In genomic region chr2:190916829-190917228, GRCh38 we compare ENCODE assay signal across 21 cellular contexts. TPM values are rescaled to one million over a fixed set of nuclear protein-coding genes. Genes with fewer than 3 reads are reported as not detected.
DNase-seq lines count a peak whose midpoint lies in the region; ATAC-seq and TF ChIP-seq lines count a peak whose summit lies in the region.
"Had no signal": no experiment of that assay in that cellular context is flagged by ENCODE, and none has a peak within 500 bp of the region (broad histone marks: within the 10 kb centered on the region; RNA-seq: fewer than 3 reads in every experiment).

No MANE protein-coding gene starts in this region.

- peaks cover 49% of the 10 kb centered on the region for H3K4me1 Mint-ChIP-seq in activated T-cell treated with anti-CD3 and anti-CD28 coated beads, Interleukin-2, amount 50 U/mL, for 72 hours (ENCODE audit: low read depth)
- H3K4me1 Mint-ChIP-seq in CD8-positive, alpha-beta T cell (ENCODE audit: low read depth): peaks cover 44% of the 10 kb centered on the region
- peaks cover 57% of the 10 kb centered on the region for H3K4me1 Mint-ChIP-seq in activated CD8-positive, alpha-beta T cell treated with anti-CD3 and anti-CD28 coated beads for 36 hours (ENCODE audit: low read depth)
- H3K4me1 Mint-ChIP-seq in natural killer cell: peaks cover 17 to 43% of the 10 kb centered on the region in 2 donors

- peaks cover 16 to 54% of the 10 kb centered on the region in 2 donors for H3K36me3 Mint-ChIP-seq in activated T-cell treated with anti-CD3 and anti-CD28 coated beads, Interleukin-2, amount 50 U/mL, for 72 hours (ENCODE audit: insufficient read depth in 2 of 2)
- peaks cover 71% of the 10 kb centered on the region for H3K36me3 Mint-ChIP-seq in CD8-positive, alpha-beta T cell
- peaks cover 60% of the 10 kb centered on the region for H3K36me3 Mint-ChIP-seq in activated CD8-positive, alpha-beta T cell treated with anti-CD3 and anti-CD28 coated beads for 36 hours (ENCODE audit: low read depth)
- H3K36me3 Mint-ChIP-seq in natural killer cell: no peaks in the 10 kb centered on the region

- no peaks in the 10 kb centered on the region for H3K27me3 ChIP-seq in CD8-positive, alpha-beta T cell (ENCODE audit: insufficient read depth, low read length)
- H3K27me3 ChIP-seq: SJCRH30 had no signal

- peaks cover 12% of the 10 kb centered on the region for H3K4me1 ChIP-seq in CD8-positive, alpha-beta T cell (ENCODE audit: insufficient read depth, low read length)
- H3K4me1 ChIP-seq: SJCRH30 had no signal

- POLR2A ChIA-PET in CD8-positive, alpha-beta T cell (lab: Charles Lee): interaction anchor here (1.4 kb wide), 1 partner anchor 34 kb away, joined by 3 read pairs; no protein-coding TSS in a partner anchor
- POLR2A ChIA-PET in activated CD8-positive, alpha-beta T cell treated with anti-CD3 and anti-CD28 coated beads for 36 hours (lab: Charles Lee): interaction anchor here (1.5 kb wide), 1 partner anchor 31 kb away, joined by 4 read pairs; no protein-coding TSS in a partner anchor

- peak in 1 of 2 donors; percentile 15 for DNase-seq in activated T-cell treated with anti-CD3 and anti-CD28 coated beads, Interleukin-2, amount 50 U/mL, for 72 hours
- DNase-seq in activated T-cell treated with anti-CD3 and anti-CD28 coated beads for 4 hours: no peak
- peak in 2 of 7 experiments; percentile 23 to 35 for DNase-seq in CD8-positive, alpha-beta T cell
- peak; percentile 49 for DNase-seq in activated CD8-positive, alpha-beta T cell treated with anti-CD3 and anti-CD28 coated beads for 36 hours
- DNase-seq in natural killer cell: no peak
- no peak for DNase-seq in RKO (ENCODE audit: low spot score)
- DNase-seq in DMS79 treated with DMSO at 0.1 percent for 48 hours (lab: John Stamatoyannopoulos, UW): no peak
- DNase-seq: AML-193, COR-L47, DMS 273 treated with DMSO at 0.1 percent for 48 hours, HCEC 1CT, NCI-H1092 treated with DMSO at 0.1 percent for 48 hours, NCI-H146, NCI-H2029 treated with DMSO at 0.1 percent for 48 hours, NCI-H2171, NCI-H526, PC-3, SJCRH30 had no signal

- intact Hi-C loops in CD8-positive, alpha-beta T cell (cut with DNase I, micrococcal nuclease): loop anchor here in 1 of 2 experiments (2.0 kb wide), 1 partner anchor 18 kb away; no protein-coding TSS in a partner anchor
- intact Hi-C loops in activated CD8-positive, alpha-beta T cell treated with anti-CD3 and anti-CD28 coated beads for 36 hours (cut with micrococcal nuclease): no loop called here
- intact Hi-C loops in natural killer cell (cut with micrococcal nuclease): no loop called here

- no peak overlapping the region for H3K4me3 ChIP-seq in CD8-positive, alpha-beta T cell (ENCODE audit: low read depth, low read length)
- H3K4me3 ChIP-seq: K562, SJCRH30 had no signal

- peaks cover 8% of the 10 kb centered on the region for H3K36me3 ChIP-seq in CD8-positive, alpha-beta T cell (ENCODE audit: insufficient read depth, low read length)

- no peak for TF ChIP-seq CTCF in CD8-positive, alpha-beta T cell (IDR thresholded peaks at IDR 0.05)
- TF ChIP-seq CTCF in activated CD8-positive, alpha-beta T cell treated with anti-CD3 and anti-CD28 coated beads for 36 hours (IDR thresholded peaks at IDR 0.05): no peak
- TF ChIP-seq CTCF in natural killer cell (IDR thresholded peaks at IDR 0.05): no peak

- no peaks in the 10 kb centered on the region for H3K27me3 Mint-ChIP-seq in activated T-cell treated with anti-CD3 and anti-CD28 coated beads, Interleukin-2, amount 50 U/mL, for 72 hours (ENCODE audit: low read depth)
- no peaks in the 10 kb centered on the region for H3K27me3 Mint-ChIP-seq in CD8-positive, alpha-beta T cell (ENCODE audit: low read depth)
- H3K27me3 Mint-ChIP-seq in activated CD8-positive, alpha-beta T cell treated with anti-CD3 and anti-CD28 coated beads for 36 hours: no peaks in the 10 kb centered on the region
- H3K27me3 Mint-ChIP-seq in natural killer cell (ENCODE audit: low read depth in 2 of 2): no peaks in the 10 kb centered on the region

- peak; percentile 42 to 63 for ATAC-seq in activated T-cell treated with anti-CD3 and anti-CD28 coated beads, Interleukin-2, amount 50 U/mL, for 72 hours (replicated peaks in 1 of 2)
- peak; percentile 71 for ATAC-seq in CD8-positive, alpha-beta T cell
- no peak for ATAC-seq in activated CD8-positive, alpha-beta T cell treated with anti-CD3 and anti-CD28 coated beads for 36 hours
- ATAC-seq in natural killer cell: no peak
- no peak for ATAC-seq in HG02642 (IDR thresholded peaks at IDR 0.05; ENCODE audit: poor library complexity, unreplicated experiment)
- ATAC-seq: K562, PC-3 had no signal

- no peaks in the 10 kb centered on the region for H3K9me3 Mint-ChIP-seq in activated T-cell treated with anti-CD3 and anti-CD28 coated beads, Interleukin-2, amount 50 U/mL, for 72 hours
- H3K9me3 Mint-ChIP-seq in CD8-positive, alpha-beta T cell: no peaks in the 10 kb centered on the region
- no peaks in the 10 kb centered on the region for H3K9me3 Mint-ChIP-seq in activated CD8-positive, alpha-beta T cell treated with anti-CD3 and anti-CD28 coated beads for 36 hours
- no peaks in the 10 kb centered on the region for H3K9me3 Mint-ChIP-seq in natural killer cell

- no peaks in the 10 kb centered on the region for H3K9me3 ChIP-seq in CD8-positive, alpha-beta T cell (ENCODE audit: low read length)
- H3K9me3 ChIP-seq: SJCRH30 had no signal

- H3K27ac ChIP-seq in CD8-positive, alpha-beta T cell (ENCODE audit: low read depth, low read length): no peak overlapping the region
- H3K27ac ChIP-seq: C4-2B, SJCRH30 had no signal

- CTCF ChIA-PET in CD8-positive, alpha-beta T cell (lab: Charles Lee): no interaction called here
- CTCF ChIA-PET in activated CD8-positive, alpha-beta T cell treated with anti-CD3 and anti-CD28 coated beads for 36 hours (lab: Charles Lee): no interaction called here

- H3K27ac Mint-ChIP-seq in activated T-cell treated with anti-CD3 and anti-CD28 coated beads, Interleukin-2, amount 50 U/mL, for 72 hours: peak overlapping the region; percentile 85
- H3K27ac Mint-ChIP-seq in CD8-positive, alpha-beta T cell: peak overlapping the region; percentile 49
- no peak overlapping the region for H3K27ac Mint-ChIP-seq in activated CD8-positive, alpha-beta T cell treated with anti-CD3 and anti-CD28 coated beads for 36 hours
- peak overlapping the region; percentile 21 to 35 for H3K27ac Mint-ChIP-seq in natural killer cell

- peak overlapping the region in 1 of 2 donors; percentile 3 for H3K4me3 Mint-ChIP-seq in activated T-cell treated with anti-CD3 and anti-CD28 coated beads, Interleukin-2, amount 50 U/mL, for 72 hours
- no peak overlapping the region for H3K4me3 Mint-ChIP-seq in CD8-positive, alpha-beta T cell
- H3K4me3 Mint-ChIP-seq in activated CD8-positive, alpha-beta T cell treated with anti-CD3 and anti-CD28 coated beads for 36 hours: no peak overlapping the region
- H3K4me3 Mint-ChIP-seq in natural killer cell: no peak overlapping the region

RNA-seq across cellular contexts. Expression of gene GLS, which starts 36.2 kb away (rescaled TPM):
- 100 to 1,000 TPM; 269 to 288 TPM for total RNA-seq in activated T-cell treated with anti-CD3 and anti-CD28 coated beads, Interleukin-2, amount 50 U/mL, for 72 hours
- 100 to 1,000 TPM; 254 to 265 TPM for total RNA-seq in CD8-positive, alpha-beta T cell
- 100 to 1,000 TPM; 218 to 227 TPM for total RNA-seq in activated CD8-positive, alpha-beta T cell treated with anti-CD3 and anti-CD28 coated beads for 36 hours
- total RNA-seq in natural killer cell: 100 to 1,000 TPM; 279 to 322 (median 285) TPM

Comparison
In these comparisons a context has a peak if more than half of its experiments do, and no peak if none do; other contexts are left out.
1. ATAC-seq: peak in activated T-cell treated with anti-CD3 and anti-CD28 coated beads, Interleukin-2, amount 50 U/mL, for 72 hours (2 of 2) and CD8-positive, alpha-beta T cell (single experiment); none in activated CD8-positive, alpha-beta T cell treated with anti-CD3 and anti-CD28 coated beads for 36 hours (single experiment), natural killer cell (0 of 3) and HG02642 (single experiment).